8 cellular contexts compared by ENCODE assay signal in genomic region chr3:172622916-172623700, GRCh38.
DNase-seq lines count a peak whose midpoint lies in the region; ATAC-seq and TF ChIP-seq lines count a peak whose summit lies in the region.

No MANE protein-coding gene starts in this region.

- POLR2A ChIA-PET in activated CD4-positive, alpha-beta memory T cell treated with anti-CD3 and anti-CD28 coated beads, Interleukin-2, amount 10 ng/mL, durations not matched to agents 7 days and 5 days (lab: Charles Lee), result no interaction called here

- ATAC-seq in activated CD8-positive, alpha-beta memory T cell treated with anti-CD3 and anti-CD28 coated beads, Interleukin-2, amount 10 ng/mL, durations not matched to agents 7 days and 5 days, result peak; percentile 65
- no peak for ATAC-seq in HG03139 (IDR thresholded peaks at IDR 0.05; ENCODE audit: unreplicated experiment)

- peak overlapping the region; percentile 12 for H3K4me3 Mint-ChIP-seq in activated CD8-positive, alpha-beta memory T cell treated with anti-CD3 and anti-CD28 coated beads, Interleukin-2, amount 10 ng/mL, durations not matched to agents 7 days and 5 days
- no peak overlapping the region for H3K4me3 Mint-ChIP-seq in activated CD4-positive, alpha-beta memory T cell treated with anti-CD3 and anti-CD28 coated beads, Interleukin-2, amount 10 ng/mL, durations not matched to agents 7 days and 5 days

- peaks cover 7% of the 10 kb centered on the region for H3K4me1 Mint-ChIP-seq in activated CD8-positive, alpha-beta memory T cell treated with anti-CD3 and anti-CD28 coated beads, Interleukin-2, amount 10 ng/mL, durations not matched to agents 7 days and 5 days
- peaks cover 4% of the 10 kb centered on the region for H3K4me1 Mint-ChIP-seq in activated CD4-positive, alpha-beta memory T cell treated with anti-CD3 and anti-CD28 coated beads, Interleukin-2, amount 10 ng/mL, durations not matched to agents 7 days and 5 days

- peak; percentile 60 for TF ChIP-seq CTCF in fibroblast of pulmonary artery (IDR thresholded peaks at IDR 0.05; ENCODE audit: low read length, missing control alignments)

- no peak overlapping the region for H3K27ac Mint-ChIP-seq in activated CD8-positive, alpha-beta memory T cell treated with anti-CD3 and anti-CD28 coated beads, Interleukin-2, amount 10 ng/mL, durations not matched to agents 7 days and 5 days
- no peak overlapping the region for H3K27ac Mint-ChIP-seq in activated CD4-positive, alpha-beta memory T cell treated with anti-CD3 and anti-CD28 coated beads, Interleukin-2, amount 10 ng/mL, durations not matched to agents 7 days and 5 days

- CTCF ChIA-PET in activated CD8-positive, alpha-beta memory T cell treated with anti-CD3 and anti-CD28 coated beads, Interleukin-2, amount 10 ng/mL, durations not matched to agents 7 days and 5 days (lab: Charles Lee), result interaction anchor here (0.6 to 2.2 kb wide), 26 partner anchors 9 to 381 kb away, joined by 3 to 14 read pairs (median 3); partner anchors contain the start of gene TNFSF10
- CTCF ChIA-PET in activated CD4-positive, alpha-beta memory T cell treated with anti-CD3 and anti-CD28 coated beads, Interleukin-2, amount 10 ng/mL, durations not matched to agents 7 days and 5 days (lab: Charles Lee), result interaction anchor here (0.6 to 5.8 kb wide), 31 partner anchors 9 to 1241 kb away, joined by 3 to 33 read pairs (median 4); partner anchors contain the start of gene TNFSF10

- no peaks in the 10 kb centered on the region for H3K9me3 Mint-ChIP-seq in activated CD8-positive, alpha-beta memory T cell treated with anti-CD3 and anti-CD28 coated beads, Interleukin-2, amount 10 ng/mL, durations not matched to agents 7 days and 5 days (ENCODE audit: low read depth)
- H3K9me3 Mint-ChIP-seq in activated CD4-positive, alpha-beta memory T cell treated with anti-CD3 and anti-CD28 coated beads, Interleukin-2, amount 10 ng/mL, durations not matched to agents 7 days and 5 days, result no peaks in the 10 kb centered on the region

- DNase-seq in activated CD8-positive, alpha-beta memory T cell treated with anti-CD3 and anti-CD28 coated beads, Interleukin-2, amount 10 ng/mL, durations not matched to agents 7 days and 5 days, result peak; percentile 52
- DNase-seq in activated CD8-positive, alpha-beta memory T cell treated with anti-CD3 and anti-CD28 coated beads, Interleukin-2, amount 50 U/mL, for 48 hours, result no peak
- DNase-seq in NCI-H146 treated with DMSO at 0.1 percent for 48 hours (lab: John Stamatoyannopoulos, UW; ENCODE audit: unreplicated experiment) (peak; percentile 69), fibroblast of pulmonary artery (ENCODE audit: low read depth) (peak; percentile 78), renal cortical epithelial cell (ENCODE audit: low read depth) (peak; percentile 93), epidermal melanocyte (ENCODE audit: insufficient read length, low spot score) (no peak)
- DNase-seq in activated CD4-positive, alpha-beta memory T cell treated with anti-CD3 and anti-CD28 coated beads, Interleukin-2, amount 10 ng/mL, durations not matched to agents 7 days and 5 days, result peak; percentile 37

- H3K36me3 Mint-ChIP-seq in activated CD8-positive, alpha-beta memory T cell treated with anti-CD3 and anti-CD28 coated beads, Interleukin-2, amount 10 ng/mL, durations not matched to agents 7 days and 5 days, result peaks cover 1% of the 10 kb centered on the region
- no peaks in the 10 kb centered on the region for H3K36me3 Mint-ChIP-seq in activated CD4-positive, alpha-beta memory T cell treated with anti-CD3 and anti-CD28 coated beads, Interleukin-2, amount 10 ng/mL, durations not matched to agents 7 days and 5 days (ENCODE audit: low read depth)

- H3K4me3 ChIP-seq in fibroblast of pulmonary artery (replicated peaks; ENCODE audit: low read depth, low read length), result no peak overlapping the region

- H3K27me3 Mint-ChIP-seq in activated CD8-positive, alpha-beta memory T cell treated with anti-CD3 and anti-CD28 coated beads, Interleukin-2, amount 10 ng/mL, durations not matched to agents 7 days and 5 days, result no peaks in the 10 kb centered on the region
- no peaks in the 10 kb centered on the region for H3K27me3 Mint-ChIP-seq in activated CD4-positive, alpha-beta memory T cell treated with anti-CD3 and anti-CD28 coated beads, Interleukin-2, amount 10 ng/mL, durations not matched to agents 7 days and 5 days

Comparison
In these comparisons a context has a peak if more than half of its experiments do, and no peak if none do; other contexts are left out.
1. DNase-seq: peak in activated CD8-positive, alpha-beta memory T cell treated with anti-CD3 and anti-CD28 coated beads, Interleukin-2, amount 10 ng/mL, durations not matched to agents 7 days and 5 days (single experiment), NCI-H146 treated with DMSO at 0.1 percent for 48 hours (single experiment), activated CD4-positive, alpha-beta memory T cell treated with anti-CD3 and anti-CD28 coated beads, Interleukin-2, amount 10 ng/mL, durations not matched to agents 7 days and 5 days (single experiment), fibroblast of pulmonary artery (single experiment) and renal cortical epithelial cell (single experiment); none in activated CD8-positive, alpha-beta memory T cell treated with anti-CD3 and anti-CD28 coated beads, Interleukin-2, amount 50 U/mL, for 48 hours (single experiment) and epidermal melanocyte (single experiment).